8 cellular contexts compared by ENCODE assay signal in genomic region chr20:36235892-36236785, GRCh38.
DNase-seq lines count a peak whose midpoint lies in the region; ATAC-seq and TF ChIP-seq lines count a peak whose summit lies in the region.

Gene AAR2 (plus strand): TSS chr20:36236478. CDS start chr20:36239869, 3,391 bp downstream.

- H3K27ac ChIP-seq in WERI-Rb-1, result peak within 1 kb of the TSS; percentile 93
- peak within 1 kb of the TSS; percentile 48 to 97 (median 85) for H3K27ac ChIP-seq in skin epidermis

- peak; percentile 88 for ATAC-seq in HG02642 (IDR thresholded peaks at IDR 0.05; ENCODE audit: poor library complexity, unreplicated experiment)
- ATAC-seq in HG03571 (IDR thresholded peaks at IDR 0.05; ENCODE audit: unreplicated experiment), result no peak

- in situ Hi-C loops in T47D (cut with HindIII; ENCODE audit: low pct_unique_long_range_greater_than_20kb, low sequenced_read_pairs), result no loop called here

- peaks cover 32% of the 10 kb centered on the region for H3K36me3 ChIP-seq in WERI-Rb-1

- H3K27me3 ChIP-seq in WERI-Rb-1 (ENCODE audit: insufficient read depth, low read depth, severe bottlenecking), result no peaks in the 10 kb centered on the region

- DNase-seq in ELF-1 (ENCODE audit: low read depth, low spot score), result peak; percentile 83
- peak; percentile 90 for DNase-seq in NCI-H2171 treated with DMSO at 0.1 percent for 48 hours (lab: John Stamatoyannopoulos, UW)
- DNase-seq in WERI-Rb-1, result peak; percentile 83
- peak; percentile 53 to 88 for DNase-seq in T47D (ENCODE audit: low read depth in 1 of 2, low spot score in 1 of 2)
- peak; percentile 84 for DNase-seq in iPS-NIHi11 (ENCODE audit: low spot score)

- H3K4me3 ChIP-seq in WERI-Rb-1 (ENCODE audit: low read depth, low read length), result peak within 1 kb of the TSS; percentile 93
- H3K4me3 ChIP-seq in skin epidermis, result peak within 1 kb of the TSS; percentile 60 to 93 (median 80)

- no peaks in the 10 kb centered on the region for H3K9me3 ChIP-seq in WERI-Rb-1 (ENCODE audit: severe bottlenecking)

- TF ChIP-seq CTCF in WERI-Rb-1 (IDR thresholded peaks at IDR 0.05; ENCODE audit: low read depth, low read length), result no peak
